Comparison of ENCODE assay signal across 12 cellular contexts in genomic region chr12:46832084-46832704, GRCh38. TPM values are rescaled to one million over a fixed set of nuclear protein-coding genes. Genes with fewer than 3 reads are reported as not detected.
DNase-seq lines count a peak whose midpoint lies in the region; ATAC-seq and TF ChIP-seq lines count a peak whose summit lies in the region.
"Had no signal": no experiment of that assay in that cellular context is flagged by ENCODE, and none has a peak within 500 bp of the region (broad histone marks: within the 10 kb centered on the region; RNA-seq: fewer than 3 reads in every experiment).

No MANE protein-coding gene starts in this region.

- DNase-seq in ELF-1 (ENCODE audit: low read depth, low spot score) (peak; percentile 11), right cardiac atrium (no peak), progenitor cell of endocrine pancreas (ENCODE audit: low spot score, unreplicated experiment) (no peak), D341Med (ENCODE audit: low spot score) (no peak), HCEC 1CT (no peak), NCI-H2081 (lab: John Stamatoyannopoulos, UW) (no peak)
- no peak for DNase-seq in activated CD4-positive, alpha-beta T cell treated with anti-CD3 and anti-CD28 coated beads, Interleukin-2, amount 10 ng/mL, durations not matched to agents 7 days and 5 days
- DNase-seq: COR-L47, Karpas-422, NCI-H510A treated with DMSO at 0.1 percent for 48 hours had no signal

- no peaks in the 10 kb centered on the region for H3K4me1 ChIP-seq in right cardiac atrium (ENCODE audit: control insufficient read depth, insufficient read depth, low read length)

- peaks cover 63% of the 10 kb centered on the region for H3K27me3 Mint-ChIP-seq in activated T-helper 17 cell treated with anti-CD3 and anti-CD28 coated beads, Interleukin-2, amount 50 U/mL, for 72 hours
- H3K27me3 Mint-ChIP-seq in progenitor cell of endocrine pancreas: peaks cover 79% of the 10 kb centered on the region
- H3K27me3 Mint-ChIP-seq in activated CD4-positive, alpha-beta T cell treated with anti-CD3 and anti-CD28 coated beads, Interleukin-2, amount 10 ng/mL, durations not matched to agents 7 days and 5 days: peaks cover 77% of the 10 kb centered on the region

- no peak for TF ChIP-seq CTCF in progenitor cell of endocrine pancreas (IDR thresholded peaks at IDR 0.05; ENCODE audit: unreplicated experiment)

- H3K36me3 Mint-ChIP-seq in activated T-helper 17 cell treated with anti-CD3 and anti-CD28 coated beads, Interleukin-2, amount 50 U/mL, for 72 hours (ENCODE audit: low read depth): no peaks in the 10 kb centered on the region
- no peaks in the 10 kb centered on the region for H3K36me3 Mint-ChIP-seq in progenitor cell of endocrine pancreas (ENCODE audit: insufficient read depth)
- no peaks in the 10 kb centered on the region for H3K36me3 Mint-ChIP-seq in activated CD4-positive, alpha-beta T cell treated with anti-CD3 and anti-CD28 coated beads, Interleukin-2, amount 10 ng/mL, durations not matched to agents 7 days and 5 days (ENCODE audit: low read depth)

- no peak for ATAC-seq in activated T-helper 17 cell treated with anti-CD3 and anti-CD28 coated beads, Interleukin-2, amount 50 U/mL, for 72 hours (replicated peaks)
- ATAC-seq in right cardiac atrium: peak; percentile 15 to 36

- WGBS in right cardiac atrium: 18% methylated on average over 17 of the region's 17 CpGs

- no peaks in the 10 kb centered on the region for H3K27me3 ChIP-seq in right cardiac atrium (ENCODE audit: control insufficient read depth, insufficient read depth)

- no peaks in the 10 kb centered on the region for H3K9me3 ChIP-seq in right cardiac atrium (ENCODE audit: control insufficient read depth, low read length)

- peak overlapping the region; percentile 54 for H3K4me3 Mint-ChIP-seq in activated T-helper 17 cell treated with anti-CD3 and anti-CD28 coated beads, Interleukin-2, amount 50 U/mL, for 72 hours
- H3K4me3 Mint-ChIP-seq in progenitor cell of endocrine pancreas (ENCODE audit: low read depth): peak overlapping the region; percentile 73
- no peak overlapping the region for H3K4me3 Mint-ChIP-seq in activated CD4-positive, alpha-beta T cell treated with anti-CD3 and anti-CD28 coated beads, Interleukin-2, amount 10 ng/mL, durations not matched to agents 7 days and 5 days

- peak overlapping the region; percentile 39 for H3K4me3 ChIP-seq in right cardiac atrium (ENCODE audit: low read length)

- peaks cover 12% of the 10 kb centered on the region for H3K4me1 Mint-ChIP-seq in activated T-helper 17 cell treated with anti-CD3 and anti-CD28 coated beads, Interleukin-2, amount 50 U/mL, for 72 hours
- H3K4me1 Mint-ChIP-seq in progenitor cell of endocrine pancreas (ENCODE audit: low read depth): peaks cover 7% of the 10 kb centered on the region
- H3K4me1 Mint-ChIP-seq in activated CD4-positive, alpha-beta T cell treated with anti-CD3 and anti-CD28 coated beads, Interleukin-2, amount 10 ng/mL, durations not matched to agents 7 days and 5 days: peaks cover 6% of the 10 kb centered on the region

- intact Hi-C loops in right cardiac atrium (cut with DNase I): no loop called here

- H3K9me3 Mint-ChIP-seq in activated T-helper 17 cell treated with anti-CD3 and anti-CD28 coated beads, Interleukin-2, amount 50 U/mL, for 72 hours: no peaks in the 10 kb centered on the region
- H3K9me3 Mint-ChIP-seq in progenitor cell of endocrine pancreas (ENCODE audit: low read depth): no peaks in the 10 kb centered on the region
- no peaks in the 10 kb centered on the region for H3K9me3 Mint-ChIP-seq in activated CD4-positive, alpha-beta T cell treated with anti-CD3 and anti-CD28 coated beads, Interleukin-2, amount 10 ng/mL, durations not matched to agents 7 days and 5 days

- no peak overlapping the region for H3K27ac ChIP-seq in right cardiac atrium (ENCODE audit: low read length)

- CTCF ChIA-PET in activated CD4-positive, alpha-beta T cell treated with anti-CD3 and anti-CD28 coated beads, Interleukin-2, amount 10 ng/mL, durations not matched to agents 7 days and 5 days (lab: Charles Lee): no interaction called here

- POLR2A ChIA-PET in activated CD4-positive, alpha-beta T cell treated with anti-CD3 and anti-CD28 coated beads, Interleukin-2, amount 10 ng/mL, durations not matched to agents 7 days and 5 days (lab: Charles Lee): no interaction called here

- no peak overlapping the region for H3K27ac Mint-ChIP-seq in activated T-helper 17 cell treated with anti-CD3 and anti-CD28 coated beads, Interleukin-2, amount 50 U/mL, for 72 hours
- no peak overlapping the region for H3K27ac Mint-ChIP-seq in progenitor cell of endocrine pancreas
- H3K27ac Mint-ChIP-seq in activated CD4-positive, alpha-beta T cell treated with anti-CD3 and anti-CD28 coated beads, Interleukin-2, amount 10 ng/mL, durations not matched to agents 7 days and 5 days: no peak overlapping the region

RNA-seq across cellular contexts. Expression of gene SLC38A4, which starts 6.4 kb away (rescaled TPM):
- under 1 TPM in 1 of 2 donors, not detected in 1; 0.06 TPM for total RNA-seq in activated T-helper 17 cell treated with anti-CD3 and anti-CD28 coated beads, Interleukin-2, amount 50 U/mL, for 72 hours
- total RNA-seq in right cardiac atrium (1 to 10 TPM in 3 of 4 donors, under 1 TPM in 1; 0.59 to 2.0 (median 1.2) TPM), progenitor cell of endocrine pancreas (8.4 and 9.4 TPM in 2 replicates)
- 1.2 TPM for polyA plus RNA-seq in right cardiac atrium
- not detected for total RNA-seq in activated CD4-positive, alpha-beta T cell treated with anti-CD3 and anti-CD28 coated beads, Interleukin-2, amount 10 ng/mL, durations not matched to agents 7 days and 5 days
- total RNA-seq: activated CD8-positive, alpha-beta memory T cell treated with anti-CD3 and anti-CD28 coated beads for 36 hours had no signal
